In the genomic region with DNA sequence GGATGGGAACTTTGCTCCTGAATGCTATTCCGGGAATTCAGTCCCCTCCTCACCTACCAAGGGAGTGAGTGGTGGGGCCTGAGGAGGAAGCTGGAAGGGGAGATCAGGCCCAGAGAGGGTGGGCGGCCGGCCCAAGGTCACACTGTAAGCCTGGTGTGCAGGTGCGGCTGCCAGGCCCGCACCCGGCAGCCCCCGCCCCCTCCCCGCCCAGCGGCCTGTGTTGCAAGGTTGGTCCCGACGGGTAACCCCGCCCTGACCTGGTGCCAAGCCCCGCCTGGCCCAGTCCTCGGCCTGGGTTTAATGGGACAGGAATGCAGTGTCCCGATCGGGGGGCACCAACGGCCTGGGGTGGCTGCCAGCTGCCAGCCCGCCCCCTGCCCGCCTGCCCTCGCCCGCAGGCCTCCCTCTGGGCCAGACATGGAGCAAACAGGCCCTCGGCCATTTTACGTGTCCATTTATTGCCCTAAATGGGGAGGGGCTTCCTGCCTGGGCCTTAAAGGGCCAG, we compare ENCODE assay signal across 8 cellular contexts. TPM values are rescaled to one million over a fixed set of nuclear protein-coding genes. Genes with fewer than 3 reads are reported as not detected.
DNase-seq lines count a peak whose midpoint lies in the region; ATAC-seq and TF ChIP-seq lines count a peak whose summit lies in the region.

No MANE protein-coding gene starts in this region.

- no peaks in the 10 kb centered on the region for H3K9me3 ChIP-seq in HEK293 (ENCODE audit: control insufficient read depth, insufficient read depth, low read depth, low read length)
- no peaks in the 10 kb centered on the region for H3K9me3 ChIP-seq in left ventricle myocardium inferior (replicated peaks)

- peaks cover 27% of the 10 kb centered on the region for H3K36me3 Mint-ChIP-seq in activated CD4-positive, alpha-beta memory T cell treated with anti-CD3 and anti-CD28 coated beads, Interleukin-2, amount 10 ng/mL, durations not matched to agents 7 days and 5 days (ENCODE audit: low read depth)
- H3K36me3 Mint-ChIP-seq in endothelial cell (ENCODE audit: low read depth, unreplicated experiment): no peaks in the 10 kb centered on the region

- POLR2A ChIA-PET in HEK293 (lab: Yijun Ruan, JAX): no interaction called here
- POLR2A ChIA-PET in activated CD4-positive, alpha-beta memory T cell treated with anti-CD3 and anti-CD28 coated beads, Interleukin-2, amount 10 ng/mL, durations not matched to agents 7 days and 5 days (lab: Charles Lee): interaction anchor here (0.6 to 1.4 kb wide), 3 partner anchors 26 to 42 kb away, joined by 3 to 4 read pairs (median 3); no protein-coding TSS in a partner anchor

- no peaks in the 10 kb centered on the region for H3K9me3 Mint-ChIP-seq in activated CD4-positive, alpha-beta memory T cell treated with anti-CD3 and anti-CD28 coated beads, Interleukin-2, amount 10 ng/mL, durations not matched to agents 7 days and 5 days
- H3K9me3 Mint-ChIP-seq in endothelial cell (ENCODE audit: unreplicated experiment): no peaks in the 10 kb centered on the region

- H3K27ac Mint-ChIP-seq in activated CD4-positive, alpha-beta memory T cell treated with anti-CD3 and anti-CD28 coated beads, Interleukin-2, amount 10 ng/mL, durations not matched to agents 7 days and 5 days: peak overlapping the region; percentile 52
- no peak overlapping the region for H3K27ac Mint-ChIP-seq in endothelial cell (ENCODE audit: unreplicated experiment)

- in situ Hi-C loops in G401 (cut with HindIII; ENCODE audit: low sequenced_read_pairs): loop anchor here (10.0 kb wide), 1 partner anchor 74 kb away; no protein-coding TSS in a partner anchor

- H3K4me3 ChIP-seq in HEK293 (ENCODE audit: low read depth, low read length) (no peak overlapping the region), left ventricle myocardium inferior (peak overlapping the region; percentile 96)

- peaks cover 44% of the 10 kb centered on the region for H3K4me1 Mint-ChIP-seq in activated CD4-positive, alpha-beta memory T cell treated with anti-CD3 and anti-CD28 coated beads, Interleukin-2, amount 10 ng/mL, durations not matched to agents 7 days and 5 days
- peaks cover 3% of the 10 kb centered on the region for H3K4me1 Mint-ChIP-seq in endothelial cell (ENCODE audit: unreplicated experiment)

- TF ChIP-seq CTCF in HEK293 (tag by site-specific recombination; IDR thresholded peaks at IDR 0.05): no peak
- TF ChIP-seq CTCF in left ventricle myocardium inferior (IDR thresholded peaks at IDR 0.05; ENCODE audit: borderline replicate concordance): no peak
- TF ChIP-seq CTCF in endothelial cell (IDR thresholded peaks at IDR 0.05; ENCODE audit: unreplicated experiment): no peak

- no peak overlapping the region for H3K27ac ChIP-seq in HEK293 (ENCODE audit: extremely low read depth, low read depth, low read length)
- H3K27ac ChIP-seq in left ventricle myocardium inferior (replicated peaks): peak overlapping the region; percentile 96

- no peak for ATAC-seq in stimulated activated naive CD8-positive, alpha-beta T cell treated with anti-CD3 and anti-CD28 coated beads, Interleukin-15, Interleukin-2, amounts not matched to agents 100 U/mL and 50 U/mL, for 24 hours
- no peak for ATAC-seq in HG02938 (IDR thresholded peaks at IDR 0.05; ENCODE audit: unreplicated experiment)

- intact Hi-C loops in left ventricle myocardium inferior (cut with micrococcal nuclease): no loop called here

- no peak for DNase-seq in activated CD4-positive, alpha-beta memory T cell treated with anti-CD3 and anti-CD28 coated beads, Interleukin-2, amount 10 ng/mL, durations not matched to agents 7 days and 5 days
- DNase-seq in left ventricle myocardium inferior: peak; percentile 85
- peak; percentile 48 for DNase-seq in stimulated activated naive CD8-positive, alpha-beta T cell treated with anti-CD3 and anti-CD28 coated beads, Interleukin-15, Interleukin-2, amounts not matched to agents 100 U/mL and 50 U/mL, for 24 hours
- no peak for DNase-seq in G401 (ENCODE audit: low spot score)
- DNase-seq in RKO (ENCODE audit: low spot score): no peak
- DNase-seq in endothelial cell (ENCODE audit: low spot score): no peak

- H3K27me3 Mint-ChIP-seq in activated CD4-positive, alpha-beta memory T cell treated with anti-CD3 and anti-CD28 coated beads, Interleukin-2, amount 10 ng/mL, durations not matched to agents 7 days and 5 days: no peaks in the 10 kb centered on the region
- H3K27me3 Mint-ChIP-seq in endothelial cell (ENCODE audit: unreplicated experiment): peaks cover 2% of the 10 kb centered on the region

- no peak overlapping the region for H3K4me3 Mint-ChIP-seq in activated CD4-positive, alpha-beta memory T cell treated with anti-CD3 and anti-CD28 coated beads, Interleukin-2, amount 10 ng/mL, durations not matched to agents 7 days and 5 days
- no peak overlapping the region for H3K4me3 Mint-ChIP-seq in endothelial cell (ENCODE audit: unreplicated experiment)

- CTCF ChIA-PET in HEK293 (lab: Yijun Ruan, JAX): no interaction called here
- CTCF ChIA-PET in activated CD4-positive, alpha-beta memory T cell treated with anti-CD3 and anti-CD28 coated beads, Interleukin-2, amount 10 ng/mL, durations not matched to agents 7 days and 5 days (lab: Charles Lee): no interaction called here

- no peaks in the 10 kb centered on the region for H3K27me3 ChIP-seq in left ventricle myocardium inferior (ENCODE audit: low read depth)

- H3K4me1 ChIP-seq in HEK293 (ENCODE audit: control insufficient read depth, insufficient read depth, low read length): 0 out of 2 replicates have a peak, but pooled peaks cover 4% of the 10 kb centered on the region
- H3K4me1 ChIP-seq in left ventricle myocardium inferior: peaks cover 76% of the 10 kb centered on the region

- H3K36me3 ChIP-seq in HEK293 (ENCODE audit: control insufficient read depth in 2 of 2, insufficient read depth in 1 of 2, low read length in 2 of 2) (peaks cover 0 to 21% of the 10 kb centered on the region in 2 experiments; a peak in 1 of 3 replicates), left ventricle myocardium inferior (peaks cover 3% of the 10 kb centered on the region)

TF ChIP-seq in HEK293, 187 proteins besides CTCF, POLR2A, EP300 and RAD21 (continues in another document):
- TF ChIP-seq ZNF394 (tag by site-specific recombination; IDR thresholded peaks at IDR 0.05; ENCODE audit: borderline replicate concordance): no peak
- TF ChIP-seq, protein P1, sequence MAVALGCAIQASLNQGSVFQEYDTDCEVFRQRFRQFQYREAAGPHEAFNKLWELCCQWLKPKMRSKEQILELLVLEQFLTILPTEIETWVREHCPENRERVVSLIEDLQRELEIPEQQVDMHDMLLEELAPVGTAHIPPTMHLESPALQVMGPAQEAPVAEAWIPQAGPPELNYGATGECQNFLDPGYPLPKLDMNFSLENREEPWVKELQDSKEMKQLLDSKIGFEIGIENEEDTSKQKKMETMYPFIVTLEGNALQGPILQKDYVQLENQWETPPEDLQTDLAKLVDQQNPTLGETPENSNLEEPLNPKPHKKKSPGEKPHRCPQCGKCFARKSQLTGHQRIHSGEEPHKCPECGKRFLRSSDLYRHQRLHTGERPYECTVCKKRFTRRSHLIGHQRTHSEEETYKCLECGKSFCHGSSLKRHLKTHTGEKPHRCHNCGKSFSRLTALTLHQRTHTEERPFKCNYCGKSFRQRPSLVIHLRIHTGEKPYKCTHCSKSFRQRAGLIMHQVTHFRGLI (tag by site-specific recombination; IDR thresholded peaks at IDR 0.05): 0 out of 2 replicates have a peak, but pooled peaks have one; percentile 32
- TF ChIP-seq, protein P2, sequence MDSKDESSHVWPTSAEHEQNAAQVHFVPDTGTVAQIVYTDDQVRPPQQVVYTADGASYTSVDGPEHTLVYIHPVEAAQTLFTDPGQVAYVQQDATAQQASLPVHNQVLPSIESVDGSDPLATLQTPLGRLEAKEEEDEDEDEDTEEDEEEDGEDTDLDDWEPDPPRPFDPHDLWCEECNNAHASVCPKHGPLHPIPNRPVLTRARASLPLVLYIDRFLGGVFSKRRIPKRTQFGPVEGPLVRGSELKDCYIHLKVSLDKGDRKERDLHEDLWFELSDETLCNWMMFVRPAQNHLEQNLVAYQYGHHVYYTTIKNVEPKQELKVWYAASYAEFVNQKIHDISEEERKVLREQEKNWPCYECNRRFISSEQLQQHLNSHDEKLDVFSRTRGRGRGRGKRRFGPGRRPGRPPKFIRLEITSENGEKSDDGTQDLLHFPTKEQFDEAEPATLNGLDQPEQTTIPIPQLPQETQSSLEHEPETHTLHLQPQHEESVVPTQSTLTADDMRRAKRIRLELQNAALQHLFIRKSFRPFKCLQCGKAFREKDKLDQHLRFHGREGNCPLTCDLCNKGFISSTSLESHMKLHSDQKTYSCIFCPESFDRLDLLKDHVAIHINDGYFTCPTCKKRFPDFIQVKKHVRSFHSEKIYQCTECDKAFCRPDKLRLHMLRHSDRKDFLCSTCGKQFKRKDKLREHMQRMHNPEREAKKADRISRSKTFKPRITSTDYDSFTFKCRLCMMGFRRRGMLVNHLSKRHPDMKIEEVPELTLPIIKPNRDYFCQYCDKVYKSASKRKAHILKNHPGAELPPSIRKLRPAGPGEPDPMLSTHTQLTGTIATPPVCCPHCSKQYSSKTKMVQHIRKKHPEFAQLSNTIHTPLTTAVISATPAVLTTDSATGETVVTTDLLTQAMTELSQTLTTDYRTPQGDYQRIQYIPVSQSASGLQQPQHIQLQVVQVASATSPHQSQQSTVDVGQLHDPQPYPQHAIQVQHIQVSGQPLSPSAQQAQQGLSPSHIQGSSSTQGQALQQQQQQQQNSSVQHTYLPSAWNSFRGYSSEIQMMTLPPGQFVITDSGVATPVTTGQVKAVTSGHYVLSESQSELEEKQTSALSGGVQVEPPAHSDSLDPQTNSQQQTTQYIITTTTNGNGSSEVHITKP (tag by site-specific recombination; IDR thresholded peaks at IDR 0.05): no peak
- TF ChIP-seq ZIC2 (tag by site-specific recombination; IDR thresholded peaks at IDR 0.05): peak; percentile 17; the same call in 1 of the 2 replicates
- peak; percentile 71 for TF ChIP-seq SP2 (tag by site-specific recombination; IDR thresholded peaks at IDR 0.05)
- peak; percentile 60; the same call in 1 of the 2 replicates for TF ChIP-seq KLF10 (tag by site-specific recombination; IDR thresholded peaks at IDR 0.05)
- no peak for TF ChIP-seq ZNF16 (tag by site-specific recombination; IDR thresholded peaks at IDR 0.05; ENCODE audit: low read depth)

RNA-seq across cellular contexts. Expression of a gene that starts 5.5 kb away (rescaled TPM):
- 10 to 100 TPM; 53.1 to 53.5 TPM for total RNA-seq in activated CD4-positive, alpha-beta memory T cell treated with anti-CD3 and anti-CD28 coated beads, Interleukin-2, amount 10 ng/mL, durations not matched to agents 7 days and 5 days
- total RNA-seq in left ventricle myocardium inferior (30.6 TPM), endothelial cell (ENCODE audit: unreplicated experiment) (14.5 TPM)
- total RNA-seq in G401 (2014; rRNA removed; shearing (Covaris generic)): 12.8 and 13.3 TPM in 2 replicates

RNA-seq across cellular contexts. Expression of a gene that starts 53.7 kb away (rescaled TPM):
- total RNA-seq in activated CD4-positive, alpha-beta memory T cell treated with anti-CD3 and anti-CD28 coated beads, Interleukin-2, amount 10 ng/mL, durations not matched to agents 7 days and 5 days: 10 to 100 TPM; 28.6 to 33.2 TPM
- total RNA-seq in left ventricle myocardium inferior: 15.4 TPM
- 24.7 and 45.7 TPM in 2 replicates for total RNA-seq in G401 (2014; rRNA removed; shearing (Covaris generic))
- 41.2 TPM for total RNA-seq in endothelial cell (ENCODE audit: unreplicated experiment)

Comparison
In these comparisons a context has a peak if more than half of its experiments do, and no peak if none do; other contexts are left out.
1. DNase-seq: peak in left ventricle myocardium inferior (single experiment) and stimulated activated naive CD8-positive, alpha-beta T cell treated with anti-CD3 and anti-CD28 coated beads, Interleukin-15, Interleukin-2, amounts not matched to agents 100 U/mL and 50 U/mL, for 24 hours (single experiment); none in activated CD4-positive, alpha-beta memory T cell treated with anti-CD3 and anti-CD28 coated beads, Interleukin-2, amount 10 ng/mL, durations not matched to agents 7 days and 5 days (single experiment), G401 (single experiment), RKO (single experiment) and endothelial cell (single experiment).